In the genomic region with DNA sequence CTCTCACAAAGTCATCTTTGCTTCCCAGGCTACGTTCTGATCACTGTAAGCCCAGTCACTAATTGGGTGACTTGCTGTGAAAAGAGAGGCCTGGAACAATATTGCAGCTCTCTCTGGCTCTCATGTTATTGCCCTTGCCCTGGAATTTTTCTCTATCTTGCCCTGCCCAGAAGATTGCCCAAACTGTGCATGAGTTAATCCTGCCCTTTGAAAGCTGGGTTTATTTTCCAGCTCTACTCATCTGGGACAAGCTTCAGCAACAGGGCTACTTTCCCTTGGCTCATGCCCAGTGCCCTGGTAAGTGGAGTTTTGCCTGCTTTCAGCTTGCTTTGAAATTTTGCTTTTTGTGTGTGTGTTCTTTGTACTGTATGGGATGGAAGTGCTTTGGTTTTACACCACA, we compare ENCODE assay signal across 18 cellular contexts. TPM values are rescaled to one million over a fixed set of nuclear protein-coding genes. Genes with fewer than 3 reads are reported as not detected.
DNase-seq lines count a peak whose midpoint lies in the region; ATAC-seq, FAIRE-seq and TF ChIP-seq lines count a peak whose summit lies in the region.
"Had no signal": no experiment of that assay in that cellular context is flagged by ENCODE, and none has a peak within 500 bp of the region (broad histone marks: within the 10 kb centered on the region; RNA-seq: fewer than 3 reads in every experiment).

No MANE protein-coding gene starts in this region.

- ATAC-seq in GM23338 (no peak), left lobe of liver (peak; percentile 91), heart left ventricle (no peak), Right ventricle myocardium superior (ENCODE audit: poor library complexity) (no peak)
- ATAC-seq: CD8-positive, alpha-beta T cell had no signal

- H2AK5ac ChIP-seq in H1 (ENCODE audit: low read depth, low read length): no peak overlapping the region

- no peak overlapping the region for H4K91ac ChIP-seq in H1 (replicated peaks; ENCODE audit: insufficient read length, low read length)

- no peak overlapping the region for H3K4me3 ChIP-seq in GM23338
- no peak overlapping the region for H3K4me3 ChIP-seq in H1 (ENCODE audit: extremely low read depth in 1 of 4, insufficient read depth in 2 of 4, low read depth in 3 of 4, low read length in 4 of 4)
- H3K4me3 ChIP-seq in subcutaneous abdominal adipose tissue (ENCODE audit: low read depth in 1 of 5, low read length in 5 of 5): peak overlapping the region in 2 of 5 donors; percentile 4 to 10
- H3K4me3 ChIP-seq in heart left ventricle: no peak overlapping the region
- H3K4me3 ChIP-seq: BLaER1, PC-9 had no signal

- no peaks in the 10 kb centered on the region for H3K9me2 ChIP-seq in GM23338 (ENCODE audit: insufficient read depth)

- no peaks in the 10 kb centered on the region for H3K79me1 ChIP-seq in H1 (ENCODE audit: low read depth, low read length)

- H3K27me3 Mint-ChIP-seq in GM23338 (ENCODE audit: insufficient read depth, low read depth, poor library complexity): peaks cover 3% of the 10 kb centered on the region

- no peak overlapping the region for H3K56ac ChIP-seq in H1 (replicated peaks; ENCODE audit: insufficient read length, low read depth, low read length)

- no peak for TF ChIP-seq RAD21 in H1 (IDR thresholded peaks at IDR 0.05 in 1 of 2, conservative IDR thresholded peaks at IDR 0.05 in 1 of 2; ENCODE audit: low read depth in 2 of 2, low read length in 2 of 2)

- H3K36me3 ChIP-seq in GM23338 (ENCODE audit: insufficient read depth): no peaks in the 10 kb centered on the region
- H3K36me3 ChIP-seq in H1 (ENCODE audit: control insufficient read depth in 2 of 4, insufficient read depth in 4 of 4, low read length in 3 of 4): no peaks in the 10 kb centered on the region
- H3K36me3 ChIP-seq in subcutaneous abdominal adipose tissue (ENCODE audit: control insufficient read depth in 5 of 5, insufficient read depth in 5 of 5, low read length in 5 of 5): no peaks in the 10 kb centered on the region
- H3K36me3 ChIP-seq in heart left ventricle: no peaks in the 10 kb centered on the region
- H3K36me3 ChIP-seq: BLaER1 had no signal

- H3K27me3 ChIP-seq in GM23338 (ENCODE audit: insufficient read depth) (no peaks in the 10 kb centered on the region), H1 (replicated peaks in 1 of 4; ENCODE audit: control insufficient read depth in 3 of 4, extremely low read depth in 1 of 4, insufficient read depth in 3 of 4, low read length in 3 of 4) (no peaks in the 10 kb centered on the region), subcutaneous abdominal adipose tissue (ENCODE audit: control insufficient read depth in 5 of 5, insufficient read depth in 4 of 5, low read length in 5 of 5) (peaks cover 0 to 3% (median 0%) of the 10 kb centered on the region in 5 donors), heart left ventricle (no peaks in the 10 kb centered on the region)
- H3K27me3 ChIP-seq: BLaER1 had no signal

- no peaks in the 10 kb centered on the region for H3K4me1 ChIP-seq in GM23338 (ENCODE audit: insufficient read depth)
- no peaks in the 10 kb centered on the region for H3K4me1 ChIP-seq in H1 (replicated peaks in 1 of 4; ENCODE audit: control insufficient read depth in 3 of 4, insufficient read depth in 4 of 4, low read length in 3 of 4)
- H3K4me1 ChIP-seq in subcutaneous abdominal adipose tissue (ENCODE audit: control insufficient read depth in 5 of 5, insufficient read depth in 5 of 5, low read length in 5 of 5): peaks cover 0 to 50% (median 27%) of the 10 kb centered on the region in 5 donors
- no peaks in the 10 kb centered on the region for H3K4me1 ChIP-seq in heart left ventricle
- H3K4me1 ChIP-seq: BLaER1 had no signal

- H3K4me2 ChIP-seq in GM23338: no peak overlapping the region
- H3K4me2 ChIP-seq in H1 (ENCODE audit: insufficient read depth in 1 of 2, low read depth in 2 of 2, low read length in 2 of 2): no peak overlapping the region
- H3K4me2 ChIP-seq: BLaER1, KMS-11, PC-9 had no signal

- no peak overlapping the region for H4K8ac ChIP-seq in H1 (ENCODE audit: extremely low read depth, insufficient read depth, low read length)

- no peak for TF ChIP-seq EP300 in H1 (IDR thresholded peaks at IDR 0.05; ENCODE audit: borderline replicate concordance in 1 of 2, low read depth in 2 of 2, low read length in 2 of 2)

- no peak overlapping the region for H2BK12ac ChIP-seq in H1 (ENCODE audit: low read depth, low read length)

- POLR2A ChIA-PET in H1 (lab: Charles Lee; ENCODE audit: partially characterized antibody): no interaction called here

- TF ChIP-seq CTCF in GM23338 (conservative IDR thresholded peaks at IDR 0.05; ENCODE audit: low read depth in 2 of 2): no peak
- TF ChIP-seq CTCF in H1 (IDR thresholded peaks at IDR 0.05; ENCODE audit: control extremely low read depth in 1 of 3, insufficient read depth in 1 of 3, low read depth in 1 of 3, low read length in 3 of 3): no peak
- no peak for TF ChIP-seq CTCF in heart left ventricle (IDR thresholded peaks at IDR 0.05)

- no peak overlapping the region for H3K4ac ChIP-seq in H1 (replicated peaks; ENCODE audit: insufficient read length, low read depth, low read length)

- H3K14ac ChIP-seq in H1 (ENCODE audit: insufficient read length): no peak overlapping the region

- no peak overlapping the region for H3K23ac ChIP-seq in H1 (ENCODE audit: insufficient read length)

- CTCF ChIA-PET in H1 (lab: Charles Lee; ENCODE audit: partially characterized antibody): no interaction called here

- TF ChIP-seq POLR2A in H1 (IDR thresholded peaks at IDR 0.05; ENCODE audit: control extremely low read depth in 1 of 2, low read depth in 2 of 2, low read length in 2 of 2): no peak
- TF ChIP-seq POLR2A in heart left ventricle (IDR thresholded peaks at IDR 0.05): no peak

- no peaks in the 10 kb centered on the region for H3K9me3 Mint-ChIP-seq in GM23338
- H3K9me3 Mint-ChIP-seq: CD8-positive, alpha-beta T cell had no signal

- no peaks in the 10 kb centered on the region for H3F3A ChIP-seq in GM23338 (replicated peaks; ENCODE audit: low read depth)

- H3K4me1 Mint-ChIP-seq in GM23338: no peaks in the 10 kb centered on the region

- H3K23me2 ChIP-seq in H1 (ENCODE audit: low read depth, low read length): no peaks in the 10 kb centered on the region

- no peak overlapping the region for H3K4me3 Mint-ChIP-seq in GM23338
- H3K4me3 Mint-ChIP-seq: CD8-positive, alpha-beta T cell had no signal

- no peak overlapping the region for H4K5ac ChIP-seq in H1 (ENCODE audit: insufficient read length, low read depth, low read length)

- H3K9me3 ChIP-seq in H1 (ENCODE audit: insufficient read depth in 2 of 2, low read depth in 1 of 2, low read length in 1 of 2): no peaks in the 10 kb centered on the region
- H3K9me3 ChIP-seq in subcutaneous abdominal adipose tissue (ENCODE audit: control insufficient read depth in 5 of 5, low read length in 5 of 5): peaks cover 0 to 2% (median 0%) of the 10 kb centered on the region in 5 donors
- H3K9me3 ChIP-seq in heart left ventricle: no peaks in the 10 kb centered on the region
- H3K9me3 ChIP-seq: BLaER1 had no signal

- no peak overlapping the region for H2BK20ac ChIP-seq in H1 (ENCODE audit: low read length)

- intact Hi-C loops in heart left ventricle (cut with DNase I) (no loop called here), Right ventricle myocardium superior (cut with DNase I) (no loop called here)

- H3K18ac ChIP-seq in H1 (ENCODE audit: extremely low read depth, low read length): no peak overlapping the region

- H3K79me2 ChIP-seq in GM23338 (replicated peaks; ENCODE audit: insufficient read depth): no peaks in the 10 kb centered on the region
- H3K79me2 ChIP-seq in H1 (ENCODE audit: control insufficient read depth in 1 of 2, insufficient read depth in 2 of 2, low read length in 2 of 2): no peaks in the 10 kb centered on the region

- H2BK5ac ChIP-seq in H1 (ENCODE audit: low read depth, low read length): no peak overlapping the region

- H3K27ac ChIP-seq in GM23338 (ENCODE audit: low read depth) (no peak overlapping the region), H1 (ENCODE audit: low read depth, low read length) (no peak overlapping the region), subcutaneous abdominal adipose tissue (ENCODE audit: low read depth, low read length) (peak overlapping the region; percentile 94), heart left ventricle (no peak overlapping the region)
- H3K27ac ChIP-seq: BLaER1, KMS-11, PC-9 had no signal

- no peak overlapping the region for H2BK120ac ChIP-seq in H1 (replicated peaks; ENCODE audit: low read depth, low read length)

- no peaks in the 10 kb centered on the region for H4K20me1 ChIP-seq in GM23338 (replicated peaks; ENCODE audit: insufficient read depth)
- no peaks in the 10 kb centered on the region for H4K20me1 ChIP-seq in H1 (replicated peaks in 1 of 2; ENCODE audit: control insufficient read depth in 1 of 2, insufficient read depth in 2 of 2, low read length in 2 of 2)
- H4K20me1 ChIP-seq: BLaER1 had no signal

- H2AFZ ChIP-seq in GM23338: no peak overlapping the region
- peak overlapping the region; percentile 69 for H2AFZ ChIP-seq in H1 (ENCODE audit: low read length)
- H2AFZ ChIP-seq: PC-9 had no signal

- DNase-seq in GM23338 (ENCODE audit: low spot score) (no peak), H1 (ENCODE audit: low read depth in 1 of 2, low spot score in 2 of 2) (no peak), left lobe of liver (ENCODE audit: low spot score) (peak; percentile 87), heart left ventricle (no peak), Right ventricle myocardium superior (no peak)
- no peak for DNase-seq in activated CD4-positive, alpha-beta T cell treated with anti-CD3 and anti-CD28 coated beads for 4 hours
- DNase-seq: CD8-positive, alpha-beta T cell; DND-41; NCI-H1092; NCI-H146; NCI-H2081; NCI-H510A; NCI-H774; PC-9 had no signal

- FAIRE-seq in H1 (lab: Jason Lieb, UNC): no peak
- FAIRE-seq: G401.6 had no signal

- no peak overlapping the region for H3K9ac ChIP-seq in H1 (replicated peaks in 1 of 4; ENCODE audit: extremely low read depth in 1 of 4, low read depth in 3 of 4, low read length in 3 of 4)
- peak overlapping the region in 3 of 5 donors; percentile 55 to 81 (median 63) for H3K9ac ChIP-seq in subcutaneous abdominal adipose tissue (ENCODE audit: low read length in 5 of 5)
- H3K9ac ChIP-seq: BLaER1, KMS-11 had no signal

- no peak overlapping the region for H2BK15ac ChIP-seq in H1 (ENCODE audit: low read length)

- 0 out of 2 replicates have a peak overlapping the region, but pooled peaks have one; percentile 2 for H3K27ac Mint-ChIP-seq in GM23338
- H3K27ac Mint-ChIP-seq: CD8-positive, alpha-beta T cell had no signal

- no peaks in the 10 kb centered on the region for H3K36me3 Mint-ChIP-seq in GM23338 (ENCODE audit: low read depth)
- H3K36me3 Mint-ChIP-seq: CD8-positive, alpha-beta T cell had no signal

- 95% methylated on average over 1 of the region's 1 CpG; no CpG with 5 or more reads in 1 of the 2 experiments for WGBS in H1 (ENCODE audit: extremely low coverage in 1 of 2, insufficient coverage in 1 of 2, insufficient read length in 1 of 2, insufficient replicate concordance in 2 of 2, low coverage in 1 of 2, low lambda C conversion rate in 2 of 2, missing lambda C conversion rate in 1 of 2), 2 experiments
- WGBS in heart left ventricle, 4 donors: 84 to 100% (median 89%) methylated on average over 1 of the region's 1 CpG

RNA-seq across cellular contexts. Expression of gene EHBP1, which starts 6.9 kb away (rescaled TPM):
- total RNA-seq in GM23338 (2014; rRNA removed; shearing (Covaris generic)): 47.0 and 47.9 TPM in 2 replicates
- polyA plus RNA-seq in GM23338 (2016; fragmentation: Nextera tagmentation; extraction: Ambion mirVana) (19.1 and 27.2 TPM in 2 replicates), H1 (2011; rRNA removed) (8.1 and 12.0 TPM in 2 replicates), heart left ventricle (10 to 100 TPM in 1 of 2 donors, 1 to 10 TPM in 1; 5.2 to 13.8 TPM)
- 59.6 and 64.1 TPM in 2 replicates for total RNA-seq in H1 (2021; fragmentation: NEBNext Ultra II Directional; extraction: Animal tissue kit (Norgen Biotek cat#: 25700))
- polyA plus RNA-seq in H1 (2011; cell fraction: cytosol; rRNA removed): 21.4 TPM
- 13.8 TPM for polyA plus RNA-seq in H1 (2011; cell fraction: nucleus; rRNA removed)
- 30.3 to 55.8 TPM (median 42.8 TPM) in 4 replicates for polyA plus RNA-seq in H1 (2012, experiment 1 of 2)
- polyA plus RNA-seq in H1 (2012, experiment 2 of 2): 1.7 TPM
- 29.8 TPM for polyA plus RNA-seq in H1 (2013, experiment 1 of 2)
- 32.9 TPM for polyA plus RNA-seq in H1 (2013, experiment 2 of 2)
- polyA minus RNA-seq in H1 (2011; rRNA and poly(A)+ RNA removed): 56.5 and 72.8 TPM in 2 replicates
- 34.4 TPM for polyA minus RNA-seq in H1 (2011; cell fraction: cytosol; rRNA and poly(A)+ RNA removed)
- 123 TPM for polyA minus RNA-seq in H1 (2011; cell fraction: nucleus; rRNA and poly(A)+ RNA removed)
- total RNA-seq in left lobe of liver (50.0 TPM), heart left ventricle (10 to 100 TPM; 17.3 to 34.2 (median 18.5) TPM), Right ventricle myocardium superior (26.1 TPM)

Comparison
In these comparisons a context has a peak if more than half of its experiments do, and no peak if none do; other contexts are left out.
1. H3K9ac ChIP-seq: peak in subcutaneous abdominal adipose tissue (3 of 5); none in H1 (0 of 4).